Comparison of ENCODE assay signal across 6 cellular contexts in genomic region chr21:32258786-32259048, GRCh38. TPM values are rescaled to one million over a fixed set of nuclear protein-coding genes. Genes with fewer than 3 reads are reported as not detected.
"Had no signal": no experiment of that assay in that cellular context is flagged by ENCODE, and none has a peak within 500 bp of the region (broad histone marks: within the 10 kb centered on the region; RNA-seq: fewer than 3 reads in every experiment).

No MANE protein-coding gene starts in this region.

RNA-seq across cellular contexts. Expression of gene MRAP, which starts 39.9 kb away (rescaled TPM):
- total RNA-seq: GM23248, GM23338, H1, H4, H7, HFFc6 had no signal
- polyA plus RNA-seq: GM23248, H1 had no signal
